Comparison of ENCODE assay signal across 10 cellular contexts in the genomic region with DNA sequence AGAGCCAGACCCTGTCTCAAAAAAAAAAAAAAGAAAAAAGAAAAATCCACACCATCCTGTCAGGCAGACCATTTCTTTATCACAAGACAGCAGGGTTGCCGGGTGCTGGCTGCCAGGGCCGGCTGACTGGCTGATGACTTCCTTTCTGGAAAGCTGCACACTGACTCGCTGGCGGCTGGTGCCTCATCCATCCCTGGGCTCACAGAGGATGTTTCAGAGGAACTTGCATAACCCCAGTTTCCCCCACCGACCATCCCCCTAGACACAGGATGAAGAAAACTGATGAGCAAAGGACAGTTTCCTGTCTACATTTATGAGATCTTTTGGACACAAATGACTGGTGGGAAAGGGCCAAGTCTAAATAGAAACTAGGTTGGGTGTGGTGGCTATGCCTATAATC. TPM values are rescaled to one million over a fixed set of nuclear protein-coding genes. Genes with fewer than 3 reads are reported as not detected.
DNase-seq lines count a peak whose midpoint lies in the region; ATAC-seq and TF ChIP-seq lines count a peak whose summit lies in the region.
"Had no signal": no experiment of that assay in that cellular context is flagged by ENCODE, and none has a peak within 500 bp of the region (broad histone marks: within the 10 kb centered on the region; RNA-seq: fewer than 3 reads in every experiment).

No MANE protein-coding gene starts in this region.

- H3K4me3 Mint-ChIP-seq in glutamatergic neuron (ENCODE audit: unreplicated experiment), result no peak overlapping the region
- H3K4me3 Mint-ChIP-seq: naive B cell, type B pancreatic cell had no signal

- ATAC-seq in HG03159 (IDR thresholded peaks at IDR 0.05; ENCODE audit: unreplicated experiment) (no peak), HG03432 (IDR thresholded peaks at IDR 0.05; ENCODE audit: unreplicated experiment) (no peak)

- no peak for TF ChIP-seq POLR2A in lower leg skin (IDR thresholded peaks at IDR 0.05)

- H3K4me3 ChIP-seq in AG10803 (ENCODE audit: low read length) (no peak overlapping the region), lower leg skin (ENCODE audit: low read depth, poor library complexity, severe bottlenecking) (no peak overlapping the region)

- H3K9me3 Mint-ChIP-seq in glutamatergic neuron (ENCODE audit: unreplicated experiment), result no peaks in the 10 kb centered on the region
- H3K9me3 Mint-ChIP-seq: naive B cell, type B pancreatic cell had no signal

- H3K4me1 Mint-ChIP-seq in glutamatergic neuron (ENCODE audit: low read depth, unreplicated experiment), result no peaks in the 10 kb centered on the region

- no peaks in the 10 kb centered on the region for H3K36me3 Mint-ChIP-seq in glutamatergic neuron (ENCODE audit: unreplicated experiment)

- H3K27ac Mint-ChIP-seq in glutamatergic neuron (ENCODE audit: unreplicated experiment), result no peak overlapping the region
- H3K27ac Mint-ChIP-seq: type B pancreatic cell had no signal

- whole genome bisulfite sequencing in lower leg skin, 2 donors, result 53 to 57% methylated on average over 5 of the region's 5 CpGs

- intact Hi-C loops in lower leg skin (cut with DNase I; ENCODE audit: low total_unique reads), result no loop called here

- no peaks in the 10 kb centered on the region for H3K27me3 Mint-ChIP-seq in glutamatergic neuron (ENCODE audit: unreplicated experiment)
- H3K27me3 Mint-ChIP-seq: naive B cell, type B pancreatic cell had no signal

- peak; percentile 63 for DNase-seq in AG10803 (ENCODE audit: low read depth)
- peak; percentile 61 for DNase-seq in LHCN-M2 (ENCODE audit: low read depth)
- peak in 30 of 56 donors; percentile 1 to 55 (median 12) for DNase-seq in amygdala (lab: John Stamatoyannopoulos, UW)
- peak; percentile 50 to 89 for DNase-seq in lower leg skin (ENCODE audit: low spot score in 2 of 2)
- no peak for DNase-seq in T-helper 9 cell
- DNase-seq in glutamatergic neuron, result no peak
- DNase-seq: naive B cell had no signal

- TF ChIP-seq CTCF in AG10803 (conservative IDR thresholded peaks at IDR 0.05; ENCODE audit: low read length) (no peak), lower leg skin (IDR thresholded peaks at IDR 0.05) (no peak), glutamatergic neuron (IDR thresholded peaks at IDR 0.05; ENCODE audit: partially characterized antibody, unreplicated experiment) (no peak)

RNA-seq across cellular contexts. Expression of gene HPSE, which starts 14.1 kb away (rescaled TPM):
- 2.1 and 2.2 TPM in 2 replicates for total RNA-seq in LHCN-M2 (2014; rRNA removed)
- polyA plus RNA-seq in LHCN-M2 (2012), result 1.2 TPM
- 10 to 100 TPM in 1 of 4 donors, 1 to 10 TPM in 3; 7.6 to 12.5 (median 9.1) TPM for total RNA-seq in lower leg skin
- 1.8 TPM for total RNA-seq in glutamatergic neuron (ENCODE audit: unreplicated experiment)

RNA-seq across cellular contexts. Expression of gene COQ2, which starts 36.0 kb away (rescaled TPM):
- total RNA-seq in LHCN-M2 (2014; rRNA removed) (25.5 and 29.8 TPM in 2 replicates), lower leg skin (10 to 100 TPM in 3 of 4 donors, 1 to 10 TPM in 1; 9.7 to 20.1 (median 12.6) TPM), glutamatergic neuron (ENCODE audit: unreplicated experiment) (5.3 TPM)
- 13.7 TPM for polyA plus RNA-seq in LHCN-M2 (2012)

Comparison
In these comparisons a context has a peak if more than half of its experiments do, and no peak if none do; other contexts are left out.
1. DNase-seq: peak in AG10803 (single experiment), LHCN-M2 (single experiment), amygdala (30 of 56) and lower leg skin (2 of 2); none in T-helper 9 cell (single experiment) and glutamatergic neuron (single experiment).